Comparison of ENCODE assay signal across 8 cellular contexts in the genomic region with DNA sequence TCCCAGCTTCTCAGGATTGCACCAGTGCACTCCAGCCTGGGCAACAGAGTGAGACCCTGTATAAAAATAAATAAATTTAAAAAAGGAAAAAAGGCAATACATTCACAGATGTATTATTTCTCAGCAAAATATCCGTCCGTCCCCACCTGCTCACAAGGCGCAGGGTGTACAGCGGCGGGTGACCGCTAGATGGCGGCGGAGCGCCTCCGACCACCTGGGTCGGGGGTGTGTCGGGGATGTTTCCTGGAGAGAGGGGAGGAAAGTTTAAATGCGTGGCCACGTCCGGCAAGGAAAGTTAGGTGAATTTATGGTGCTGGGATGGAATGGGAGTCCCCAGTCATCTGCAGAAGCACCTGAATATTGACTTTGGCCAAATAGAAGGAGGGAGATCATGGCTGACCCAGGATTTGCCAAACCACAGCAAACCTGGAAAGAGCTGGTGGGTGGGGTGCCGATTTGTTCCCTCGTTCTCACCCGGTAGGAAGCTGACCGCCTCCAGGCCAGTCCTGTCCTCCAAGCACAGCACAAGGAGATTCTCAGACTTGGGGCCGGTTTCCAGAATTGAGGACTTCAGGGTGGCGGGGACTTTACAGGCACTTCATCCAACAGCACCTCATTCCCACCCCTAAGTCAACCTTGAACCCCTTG.
A peak's percentile ranks its signal among the peaks of the same experiment; 100 is the strongest.
DNase-seq lines count a peak whose midpoint lies in the region; ATAC-seq and TF ChIP-seq lines count a peak whose summit lies in the region.

No MANE protein-coding gene starts in this region.

- H3K36me3 Mint-ChIP-seq in GM23338 (ENCODE audit: low read depth), result 0 out of 3 replicates have a peak, but pooled peaks cover 4% of the 10 kb centered on the region
- H3K36me3 Mint-ChIP-seq in glutamatergic neuron (ENCODE audit: unreplicated experiment), result peaks cover 6% of the 10 kb centered on the region

- DNase-seq in GM23338 (ENCODE audit: low spot score), result peak; percentile 76
- DNase-seq in activated T-helper 9 cell treated with anti-CD3 and anti-CD28 coated beads, Interleukin-2, amount 50 U/mL, for 16 hours (ENCODE audit: low read depth), result peak; percentile 41
- peak; percentile 89 for DNase-seq in glutamatergic neuron
- peak; percentile 70 for DNase-seq in retina

- H3K27ac ChIP-seq in BLaER1 (no peak overlapping the region), GM23338 (ENCODE audit: low read depth) (no peak overlapping the region)

- no peaks in the 10 kb centered on the region for H3K79me2 ChIP-seq in GM23338 (replicated peaks; ENCODE audit: insufficient read depth)

- peak overlapping the region; percentile 40 for H3K4me2 ChIP-seq in BLaER1
- no peak overlapping the region for H3K4me2 ChIP-seq in GM23338

- peaks cover 12% of the 10 kb centered on the region for H3K4me1 ChIP-seq in BLaER1
- peaks cover 16% of the 10 kb centered on the region; the same call in 1 of the 2 replicates for H3K4me1 ChIP-seq in GM23338 (ENCODE audit: insufficient read depth)

- H3K9me2 ChIP-seq in GM23338 (ENCODE audit: insufficient read depth), result no peaks in the 10 kb centered on the region

- H3K27ac Mint-ChIP-seq in GM23338 (no peak overlapping the region), glutamatergic neuron (ENCODE audit: unreplicated experiment) (no peak overlapping the region)

- no peak overlapping the region for H3K9ac ChIP-seq in BLaER1

- H3K9me3 ChIP-seq in BLaER1, result no peaks in the 10 kb centered on the region

- H3K4me1 Mint-ChIP-seq in GM23338, result peaks cover 38% of the 10 kb centered on the region
- peaks cover 26% of the 10 kb centered on the region for H3K4me1 Mint-ChIP-seq in glutamatergic neuron (ENCODE audit: low read depth, unreplicated experiment)

- ATAC-seq in GM23338 (peak; percentile 57), GM21367 (IDR thresholded peaks at IDR 0.05; ENCODE audit: unreplicated experiment) (no peak), HG02588 (IDR thresholded peaks at IDR 0.05; ENCODE audit: unreplicated experiment) (no peak)

- H3K4me3 Mint-ChIP-seq in GM23338 (peak overlapping the region; percentile 17; the same call in 1 of the 3 replicates), glutamatergic neuron (ENCODE audit: unreplicated experiment) (no peak overlapping the region)

- 0 out of 2 replicates have a peak overlapping the region, but pooled peaks have one; percentile 83 for H2AFZ ChIP-seq in GM23338

- H3K27me3 ChIP-seq in BLaER1 (no peaks in the 10 kb centered on the region), GM23338 (ENCODE audit: insufficient read depth) (no peaks in the 10 kb centered on the region)

- TF ChIP-seq CTCF in GM23338 (conservative IDR thresholded peaks at IDR 0.05; ENCODE audit: low read depth in 2 of 2), result peak; percentile 92 to 98
- TF ChIP-seq CTCF in glutamatergic neuron (IDR thresholded peaks at IDR 0.05; ENCODE audit: partially characterized antibody, unreplicated experiment), result peak; percentile 98

- H3K36me3 ChIP-seq in BLaER1 (no peaks in the 10 kb centered on the region), GM23338 (ENCODE audit: insufficient read depth) (no peaks in the 10 kb centered on the region)

- no peak overlapping the region for H3K4me3 ChIP-seq in BLaER1
- H3K4me3 ChIP-seq in GM23338, result no peak overlapping the region

- H3K27me3 Mint-ChIP-seq in GM23338 (ENCODE audit: insufficient read depth, low read depth, poor library complexity) (peaks cover 17% of the 10 kb centered on the region), glutamatergic neuron (ENCODE audit: unreplicated experiment) (peaks cover 12% of the 10 kb centered on the region)

- H3K9me3 Mint-ChIP-seq in GM23338 (no peaks in the 10 kb centered on the region; the same call in 1 of the 3 replicates), glutamatergic neuron (ENCODE audit: unreplicated experiment) (peaks cover 7% of the 10 kb centered on the region)

- H4K20me1 ChIP-seq in BLaER1 (no peaks in the 10 kb centered on the region), GM23338 (replicated peaks; ENCODE audit: insufficient read depth) (no peaks in the 10 kb centered on the region)

- H3F3A ChIP-seq in GM23338 (replicated peaks; ENCODE audit: low read depth), result no peaks in the 10 kb centered on the region

TF ChIP-seq in GM23338, 12 proteins besides CTCF, POLR2A, EP300 and RAD21:
- TF ChIP-seq POLR2AphosphoS5 (IDR thresholded peaks at IDR 0.05; ENCODE audit: low read depth) (no peak), ZNF331 (CRISPR knock-in tag; IDR thresholded peaks at IDR 0.05; ENCODE audit: low read depth) (no peak)
TF ChIP-seq in GM23338: peak in this region for 0.

TF ChIP-seq in PFSK-1, 5 proteins besides CTCF, POLR2A, EP300 and RAD21:
- TF ChIP-seq FOXP2 (optimal IDR thresholded peaks at IDR 0.05; ENCODE audit: borderline replicate concordance, extremely low read depth, extremely low read length, insufficient read depth), result no peak
- TF ChIP-seq SIN3A (IDR thresholded peaks at IDR 0.05; ENCODE audit: borderline replicate concordance, insufficient read depth, low read length), result peak; percentile 62; the same call in 1 of the 2 replicates
TF ChIP-seq in PFSK-1: peak in this region for 1.
